In the genomic region with DNA sequence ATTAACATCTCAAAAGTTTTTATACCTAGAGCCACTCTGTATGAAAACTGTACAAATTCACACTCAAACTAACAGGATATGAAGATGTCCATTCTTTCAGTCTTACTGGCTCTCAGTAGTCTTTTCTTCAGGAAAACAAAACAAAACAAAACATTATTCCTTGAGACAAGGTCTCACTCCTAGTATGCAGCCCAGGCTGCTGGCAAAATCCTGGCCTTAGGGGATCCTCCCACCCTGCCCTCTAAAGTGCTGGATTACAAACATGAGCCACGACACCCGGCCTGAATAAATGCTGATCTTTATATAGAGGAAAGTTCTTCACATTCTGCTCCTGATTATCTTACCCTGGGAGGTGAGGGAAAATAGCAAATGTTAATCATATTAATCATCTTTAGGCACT, we compare ENCODE assay signal across 1 cellular context.
TF ChIP-seq lines count a peak whose summit lies in the region.

No MANE protein-coding gene starts in this region.

TF ChIP-seq in GM23338, 12 proteins besides CTCF, POLR2A, EP300 and RAD21:
- TF ChIP-seq, protein P1, sequence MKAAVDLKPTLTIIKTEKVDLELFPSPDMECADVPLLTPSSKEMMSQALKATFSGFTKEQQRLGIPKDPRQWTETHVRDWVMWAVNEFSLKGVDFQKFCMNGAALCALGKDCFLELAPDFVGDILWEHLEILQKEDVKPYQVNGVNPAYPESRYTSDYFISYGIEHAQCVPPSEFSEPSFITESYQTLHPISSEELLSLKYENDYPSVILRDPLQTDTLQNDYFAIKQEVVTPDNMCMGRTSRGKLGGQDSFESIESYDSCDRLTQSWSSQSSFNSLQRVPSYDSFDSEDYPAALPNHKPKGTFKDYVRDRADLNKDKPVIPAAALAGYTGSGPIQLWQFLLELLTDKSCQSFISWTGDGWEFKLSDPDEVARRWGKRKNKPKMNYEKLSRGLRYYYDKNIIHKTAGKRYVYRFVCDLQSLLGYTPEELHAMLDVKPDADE (IDR thresholded peaks at IDR 0.05), result no peak
- TF ChIP-seq ZNF114 (CRISPR knock-in tag; IDR thresholded peaks at IDR 0.05) (no peak), STAT1 (IDR thresholded peaks at IDR 0.05; ENCODE audit: unreplicated experiment) (no peak), ZNF331 (CRISPR knock-in tag; IDR thresholded peaks at IDR 0.05; ENCODE audit: low read depth) (no peak), JUNB (IDR thresholded peaks at IDR 0.05; ENCODE audit: unreplicated experiment) (no peak), EZH2 (IDR thresholded peaks at IDR 0.05; ENCODE audit: low read depth, unreplicated experiment) (no peak), POLR2AphosphoS5 (IDR thresholded peaks at IDR 0.05; ENCODE audit: low read depth) (no peak), EZH2phosphoT487 (IDR thresholded peaks at IDR 0.05; ENCODE audit: unreplicated experiment) (no peak), CREB1 (CRISPR knock-in tag; IDR thresholded peaks at IDR 0.05; ENCODE audit: low read depth) (no peak)
- TF ChIP-seq, protein P2, sequence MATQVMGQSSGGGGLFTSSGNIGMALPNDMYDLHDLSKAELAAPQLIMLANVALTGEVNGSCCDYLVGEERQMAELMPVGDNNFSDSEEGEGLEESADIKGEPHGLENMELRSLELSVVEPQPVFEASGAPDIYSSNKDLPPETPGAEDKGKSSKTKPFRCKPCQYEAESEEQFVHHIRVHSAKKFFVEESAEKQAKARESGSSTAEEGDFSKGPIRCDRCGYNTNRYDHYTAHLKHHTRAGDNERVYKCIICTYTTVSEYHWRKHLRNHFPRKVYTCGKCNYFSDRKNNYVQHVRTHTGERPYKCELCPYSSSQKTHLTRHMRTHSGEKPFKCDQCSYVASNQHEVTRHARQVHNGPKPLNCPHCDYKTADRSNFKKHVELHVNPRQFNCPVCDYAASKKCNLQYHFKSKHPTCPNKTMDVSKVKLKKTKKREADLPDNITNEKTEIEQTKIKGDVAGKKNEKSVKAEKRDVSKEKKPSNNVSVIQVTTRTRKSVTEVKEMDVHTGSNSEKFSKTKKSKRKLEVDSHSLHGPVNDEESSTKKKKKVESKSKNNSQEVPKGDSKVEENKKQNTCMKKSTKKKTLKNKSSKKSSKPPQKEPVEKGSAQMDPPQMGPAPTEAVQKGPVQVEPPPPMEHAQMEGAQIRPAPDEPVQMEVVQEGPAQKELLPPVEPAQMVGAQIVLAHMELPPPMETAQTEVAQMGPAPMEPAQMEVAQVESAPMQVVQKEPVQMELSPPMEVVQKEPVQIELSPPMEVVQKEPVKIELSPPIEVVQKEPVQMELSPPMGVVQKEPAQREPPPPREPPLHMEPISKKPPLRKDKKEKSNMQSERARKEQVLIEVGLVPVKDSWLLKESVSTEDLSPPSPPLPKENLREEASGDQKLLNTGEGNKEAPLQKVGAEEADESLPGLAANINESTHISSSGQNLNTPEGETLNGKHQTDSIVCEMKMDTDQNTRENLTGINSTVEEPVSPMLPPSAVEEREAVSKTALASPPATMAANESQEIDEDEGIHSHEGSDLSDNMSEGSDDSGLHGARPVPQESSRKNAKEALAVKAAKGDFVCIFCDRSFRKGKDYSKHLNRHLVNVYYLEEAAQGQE (IDR thresholded peaks at IDR 0.05; ENCODE audit: unreplicated experiment), result no peak
- TF ChIP-seq, protein P3, sequence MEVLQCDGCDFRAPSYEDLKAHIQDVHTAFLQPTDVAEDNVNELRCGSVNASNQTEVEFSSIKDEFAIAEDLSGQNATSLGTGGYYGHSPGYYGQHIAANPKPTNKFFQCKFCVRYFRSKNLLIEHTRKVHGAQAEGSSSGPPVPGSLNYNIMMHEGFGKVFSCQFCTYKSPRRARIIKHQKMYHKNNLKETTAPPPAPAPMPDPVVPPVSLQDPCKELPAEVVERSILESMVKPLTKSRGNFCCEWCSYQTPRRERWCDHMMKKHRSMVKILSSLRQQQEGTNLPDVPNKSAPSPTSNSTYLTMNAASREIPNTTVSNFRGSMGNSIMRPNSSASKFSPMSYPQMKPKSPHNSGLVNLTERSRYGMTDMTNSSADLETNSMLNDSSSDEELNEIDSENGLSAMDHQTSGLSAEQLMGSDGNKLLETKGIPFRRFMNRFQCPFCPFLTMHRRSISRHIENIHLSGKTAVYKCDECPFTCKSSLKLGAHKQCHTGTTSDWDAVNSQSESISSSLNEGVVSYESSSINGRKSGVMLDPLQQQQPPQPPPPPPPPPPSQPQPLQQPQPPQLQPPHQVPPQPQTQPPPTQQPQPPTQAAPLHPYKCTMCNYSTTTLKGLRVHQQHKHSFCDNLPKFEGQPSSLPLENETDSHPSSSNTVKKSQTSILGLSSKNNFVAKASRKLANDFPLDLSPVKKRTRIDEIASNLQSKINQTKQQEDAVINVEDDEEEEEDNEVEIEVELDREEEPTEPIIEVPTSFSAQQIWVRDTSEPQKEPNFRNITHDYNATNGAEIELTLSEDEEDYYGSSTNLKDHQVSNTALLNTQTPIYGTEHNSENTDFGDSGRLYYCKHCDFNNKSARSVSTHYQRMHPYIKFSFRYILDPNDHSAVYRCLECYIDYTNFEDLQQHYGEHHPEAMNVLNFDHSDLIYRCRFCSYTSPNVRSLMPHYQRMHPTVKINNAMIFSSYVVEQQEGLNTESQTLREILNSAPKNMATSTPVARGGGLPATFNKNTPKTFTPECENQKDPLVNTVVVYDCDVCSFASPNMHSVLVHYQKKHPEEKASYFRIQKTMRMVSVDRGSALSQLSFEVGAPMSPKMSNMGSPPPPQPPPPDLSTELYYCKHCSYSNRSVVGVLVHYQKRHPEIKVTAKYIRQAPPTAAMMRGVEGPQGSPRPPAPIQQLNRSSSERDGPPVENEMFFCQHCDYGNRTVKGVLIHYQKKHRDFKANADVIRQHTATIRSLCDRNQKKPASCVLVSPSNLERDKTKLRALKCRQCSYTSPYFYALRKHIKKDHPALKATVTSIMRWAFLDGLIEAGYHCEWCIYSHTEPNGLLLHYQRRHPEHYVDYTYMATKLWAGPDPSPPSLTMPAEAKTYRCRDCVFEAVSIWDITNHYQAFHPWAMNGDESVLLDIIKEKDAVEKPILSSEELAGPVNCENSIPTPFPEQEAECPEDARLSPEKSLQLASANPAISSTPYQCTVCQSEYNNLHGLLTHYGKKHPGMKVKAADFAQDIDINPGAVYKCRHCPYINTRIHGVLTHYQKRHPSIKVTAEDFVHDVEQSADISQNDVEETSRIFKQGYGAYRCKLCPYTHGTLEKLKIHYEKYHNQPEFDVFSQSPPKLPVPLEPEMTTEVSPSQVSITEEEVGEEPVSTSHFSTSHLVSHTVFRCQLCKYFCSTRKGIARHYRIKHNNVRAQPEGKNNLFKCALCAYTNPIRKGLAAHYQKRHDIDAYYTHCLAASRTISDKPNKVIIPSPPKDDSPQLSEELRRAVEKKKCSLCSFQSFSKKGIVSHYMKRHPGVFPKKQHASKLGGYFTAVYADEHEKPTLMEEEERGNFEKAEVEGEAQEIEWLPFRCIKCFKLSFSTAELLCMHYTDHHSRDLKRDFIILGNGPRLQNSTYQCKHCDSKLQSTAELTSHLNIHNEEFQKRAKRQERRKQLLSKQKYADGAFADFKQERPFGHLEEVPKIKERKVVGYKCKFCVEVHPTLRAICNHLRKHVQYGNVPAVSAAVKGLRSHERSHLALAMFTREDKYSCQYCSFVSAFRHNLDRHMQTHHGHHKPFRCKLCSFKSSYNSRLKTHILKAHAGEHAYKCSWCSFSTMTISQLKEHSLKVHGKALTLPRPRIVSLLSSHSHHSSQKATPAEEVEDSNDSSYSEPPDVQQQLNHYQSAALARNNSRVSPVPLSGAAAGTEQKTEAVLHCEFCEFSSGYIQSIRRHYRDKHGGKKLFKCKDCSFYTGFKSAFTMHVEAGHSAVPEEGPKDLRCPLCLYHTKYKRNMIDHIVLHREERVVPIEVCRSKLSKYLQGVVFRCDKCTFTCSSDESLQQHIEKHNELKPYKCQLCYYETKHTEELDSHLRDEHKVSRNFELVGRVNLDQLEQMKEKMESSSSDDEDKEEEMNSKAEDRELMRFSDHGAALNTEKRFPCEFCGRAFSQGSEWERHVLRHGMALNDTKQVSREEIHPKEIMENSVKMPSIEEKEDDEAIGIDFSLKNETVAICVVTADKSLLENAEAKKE (CRISPR knock-in tag; IDR thresholded peaks at IDR 0.05), result no peak
